In the genomic region with DNA sequence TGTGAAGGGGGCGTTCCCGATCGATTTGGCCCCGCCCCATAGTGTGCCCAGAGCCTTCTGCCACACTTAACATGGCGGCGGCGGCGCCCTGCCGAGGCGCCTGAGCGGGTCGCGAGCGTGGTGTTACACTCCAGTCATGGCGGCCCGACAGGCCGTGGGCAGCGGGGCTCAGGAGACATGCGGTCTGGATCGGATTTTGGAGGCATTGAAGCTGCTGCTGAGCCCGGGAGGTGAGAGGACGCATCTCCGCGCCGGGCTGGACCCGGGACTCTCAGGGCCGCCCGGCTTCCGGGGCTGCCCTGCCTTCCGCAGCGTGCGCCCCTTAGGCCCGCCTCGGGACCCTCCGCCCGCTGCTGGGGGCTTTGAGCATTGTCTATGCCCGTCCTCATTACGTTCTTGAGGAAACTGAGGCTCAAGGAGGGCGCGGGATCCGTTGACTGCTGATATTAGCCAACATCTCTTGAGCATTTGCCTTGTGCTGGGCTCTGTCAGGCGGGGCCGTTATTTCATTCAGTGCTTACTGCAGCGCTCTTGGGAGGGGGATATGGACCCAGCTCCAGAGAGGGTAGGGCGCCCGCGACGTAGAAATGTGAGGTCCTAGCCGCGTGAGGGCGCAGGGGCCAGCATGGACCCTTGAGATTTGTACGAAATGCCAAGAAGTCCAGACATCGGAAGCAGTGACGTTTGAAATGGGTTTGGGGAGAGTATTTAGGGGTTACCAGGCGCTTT, we compare ENCODE assay signal across 8 cellular contexts.
A peak's percentile ranks its signal among the peaks of the same experiment; 100 is the strongest.
DNase-seq lines count a peak whose midpoint lies in the region; ATAC-seq and TF ChIP-seq lines count a peak whose summit lies in the region.

A gene (plus strand): TSS at position 50 of the 729 bp plus-strand sequence. CDS start 87 bp downstream, at position 137.

- DNase-seq in AML-193 (lab: John Stamatoyannopoulos, UW) (peak; percentile 59 to 68), NCI-H510A treated with DMSO at 0.1 percent for 48 hours (lab: John Stamatoyannopoulos, UW) (peak; percentile 53), choroid plexus epithelial cell (ENCODE audit: low read depth) (peak; percentile 66), kidney tubule cell (ENCODE audit: low spot score) (peak; percentile 83)
- DNase-seq in activated CD4-positive, alpha-beta T cell treated with anti-CD3 and anti-CD28 coated beads for 24 hours (ENCODE audit: low read depth in 2 of 2), result peak; percentile 93 to 94
- DNase-seq in stimulated activated CD4-positive, alpha-beta T cell treated with anti-CD3 and anti-CD28 coated beads, Interleukin-1b, Interleukin-23, amount 100 ng/mL, for 4 hours (ENCODE audit: low read depth in 2 of 2), result peak; percentile 93 to 95

- peak within 1 kb of the TSS; percentile 75 for H3K4me3 ChIP-seq in choroid plexus epithelial cell (ENCODE audit: low read depth, low read length)

- peak; percentile 39 for TF ChIP-seq CTCF in choroid plexus epithelial cell (conservative IDR thresholded peaks at IDR 0.05; ENCODE audit: low read depth, low read length)

- ATAC-seq in GM19043 (IDR thresholded peaks at IDR 0.05; ENCODE audit: low read depth, unreplicated experiment) (peak; percentile 87), HG03378 (IDR thresholded peaks at IDR 0.05; ENCODE audit: unreplicated experiment) (peak; percentile 74)

Comparison
In these comparisons a context has a peak if more than half of its experiments do, and no peak if none do; other contexts are left out.
1. Peak in every context shown above with its lines: DNase-seq, ATAC-seq and H3K4me3 ChIP-seq.